In the genomic region with DNA sequence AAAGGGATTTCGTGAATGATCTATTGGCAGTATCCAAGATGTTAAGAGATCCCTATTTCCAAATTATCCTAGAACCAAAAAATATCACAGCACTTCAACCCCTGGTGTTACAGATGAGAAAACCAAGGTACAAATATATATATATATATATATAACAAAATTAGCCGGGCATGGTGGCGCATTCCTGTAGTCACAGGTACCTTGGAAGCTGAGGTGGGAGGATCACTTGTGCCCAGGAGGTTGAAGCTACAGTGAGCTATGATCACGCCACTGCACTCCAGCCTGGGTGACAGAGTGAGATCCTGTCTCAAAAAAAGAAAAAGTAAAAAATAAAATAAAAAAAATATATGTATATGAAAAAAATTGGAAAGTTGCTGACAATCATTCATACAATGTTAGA, we compare ENCODE assay signal across 9 cellular contexts. TPM values are rescaled to one million over a fixed set of nuclear protein-coding genes. Genes with fewer than 3 reads are reported as not detected.
DNase-seq lines count a peak whose midpoint lies in the region; ATAC-seq and TF ChIP-seq lines count a peak whose summit lies in the region.
"Had no signal": no experiment of that assay in that cellular context is flagged by ENCODE, and none has a peak within 500 bp of the region (broad histone marks: within the 10 kb centered on the region; RNA-seq: fewer than 3 reads in every experiment).

No MANE protein-coding gene starts in this region.

- H3K9me3 ChIP-seq in right atrium auricular region (no peaks in the 10 kb centered on the region), breast epithelium (no peaks in the 10 kb centered on the region), muscle layer of colon (ENCODE audit: low read length) (no peaks in the 10 kb centered on the region), vagina (no peaks in the 10 kb centered on the region)

- DNase-seq in right atrium auricular region (ENCODE audit: low spot score) (no peak), Right ventricle myocardium inferior (ENCODE audit: missing footprints) (no peak), breast epithelium (ENCODE audit: low spot score in 2 of 2) (no peak), vagina (ENCODE audit: extremely low spot score in 2 of 2) (no peak), middle frontal gyrus (ENCODE audit: extremely low spot score, low spot score) (no peak), dermis blood vessel endothelial cell (no peak), H4 (ENCODE audit: low spot score) (no peak)

- TF ChIP-seq POLR2A in breast epithelium (IDR thresholded peaks at IDR 0.05) (no peak), vagina (IDR thresholded peaks at IDR 0.05) (no peak)

- H3K27me3 ChIP-seq in right atrium auricular region (no peaks in the 10 kb centered on the region), breast epithelium (no peaks in the 10 kb centered on the region), muscle layer of colon (ENCODE audit: control insufficient read depth in 1 of 2, insufficient read depth in 2 of 2, low read length in 2 of 2) (no peaks in the 10 kb centered on the region), vagina (no peaks in the 10 kb centered on the region)

- peaks cover 0 to 7% of the 10 kb centered on the region in 2 donors for H3K4me1 ChIP-seq in right atrium auricular region
- H3K4me1 ChIP-seq in breast epithelium, result no peaks in the 10 kb centered on the region
- no peaks in the 10 kb centered on the region for H3K4me1 ChIP-seq in muscle layer of colon (ENCODE audit: insufficient read depth, low read length)
- H3K4me1 ChIP-seq in vagina, result peaks cover 22% of the 10 kb centered on the region

- intact Hi-C loops in Right ventricle myocardium inferior (cut with DNase I), result loop anchor here (5.0 to 10.0 kb wide), 3 partner anchors 62 to 352 kb away; partner anchors contain the start of genes SGF29 and TUFM
- intact Hi-C loops in breast epithelium (cut with DNase I; ENCODE audit: low total_unique reads), result loop anchor here (10.0 kb wide), 1 partner anchor 52 kb away; no protein-coding TSS in a partner anchor
- intact Hi-C loops in vagina (cut with DNase I), result loop anchor here (5.0 kb wide), 2 partner anchors 45 to 60 kb away; partner anchors contain the start of genes NUPR1 and SGF29

- no peak for ATAC-seq in Right ventricle myocardium inferior

- H3K27ac ChIP-seq in right atrium auricular region (peak overlapping the region; percentile 94 to 96), breast epithelium (peak overlapping the region; percentile 95 to 98), muscle layer of colon (ENCODE audit: low read depth, low read length) (peak overlapping the region; percentile 88), vagina (peak overlapping the region; percentile 80)

- peaks cover 7% of the 10 kb centered on the region for H3K36me3 ChIP-seq in right atrium auricular region
- no peaks in the 10 kb centered on the region for H3K36me3 ChIP-seq in breast epithelium
- peaks cover 10% of the 10 kb centered on the region for H3K36me3 ChIP-seq in muscle layer of colon (ENCODE audit: insufficient read depth, low read length)
- H3K36me3 ChIP-seq in vagina, result peaks cover 0 to 18% of the 10 kb centered on the region in 2 donors

- TF ChIP-seq CTCF in right atrium auricular region (IDR thresholded peaks at IDR 0.05) (no peak), breast epithelium (IDR thresholded peaks at IDR 0.05) (no peak), vagina (IDR thresholded peaks at IDR 0.05) (no peak)

- H3K9ac ChIP-seq in muscle layer of colon (ENCODE audit: low read length), result no peak overlapping the region

- H3K4me3 ChIP-seq in right atrium auricular region, result peak overlapping the region in 1 of 2 donors; percentile 98
- peak overlapping the region in 2 of 3 donors; percentile 97 for H3K4me3 ChIP-seq in breast epithelium
- H3K4me3 ChIP-seq in muscle layer of colon (ENCODE audit: low read depth in 1 of 2, low read length in 2 of 2), result peak overlapping the region in 1 of 2 donors; percentile 100
- H3K4me3 ChIP-seq in vagina, result peak overlapping the region; percentile 85 to 95

RNA-seq across cellular contexts. Expression of gene CLN3, which starts 0.6 kb away (rescaled TPM):
- total RNA-seq in right atrium auricular region (10 to 100 TPM; 16.5 to 16.9 TPM), Right ventricle myocardium inferior (14.8 TPM), breast epithelium (10 to 100 TPM; 25.1 to 39.1 (median 38.7) TPM), vagina (22.8 TPM), dermis blood vessel endothelial cell (20.1 and 29.2 TPM in 2 replicates)
- 15.4 and 18.1 TPM in 2 replicates for total RNA-seq in H4 (2014; rRNA removed; shearing (Covaris generic))

RNA-seq across cellular contexts. Expression of gene APOBR, which starts 1.9 kb away (rescaled TPM):
- total RNA-seq in right atrium auricular region, result 1 to 10 TPM in 1 of 2 donors, under 1 TPM in 1; 0.78 to 2.0 TPM
- 0.51 TPM for total RNA-seq in Right ventricle myocardium inferior
- total RNA-seq in breast epithelium, result 1 to 10 TPM in 2 of 3 donors, under 1 TPM in 1; 0.66 to 3.1 (median 2.9) TPM
- total RNA-seq in vagina, result 2.5 TPM
- under 0.01 and 0.05 TPM in 2 replicates for total RNA-seq in dermis blood vessel endothelial cell
- not detected in 2 replicates for total RNA-seq in H4 (2014; rRNA removed; shearing (Covaris generic))

RNA-seq across cellular contexts. Expression of gene IL27, which starts 14.1 kb away (rescaled TPM):
- total RNA-seq in right atrium auricular region (not detected), Right ventricle myocardium inferior (not detected), breast epithelium (not detected), vagina (not detected), dermis blood vessel endothelial cell (not detected in 2 replicates)
- not detected in 2 replicates for total RNA-seq in H4 (2014; rRNA removed; shearing (Covaris generic))
- total RNA-seq: Daoy had no signal

RNA-seq across cellular contexts. Expression of gene NPIPB7, which starts 20.4 kb away (rescaled TPM):
- total RNA-seq in right atrium auricular region, result not detected
- total RNA-seq in Right ventricle myocardium inferior, result not detected
- total RNA-seq in breast epithelium, result not detected
- not detected for total RNA-seq in vagina
- not detected in 2 replicates for total RNA-seq in dermis blood vessel endothelial cell
- total RNA-seq in H4 (2014; rRNA removed; shearing (Covaris generic)), result not detected in 2 replicates
- total RNA-seq: Daoy had no signal

RNA-seq across cellular contexts. Expression of gene NUPR1, which starts 46.3 kb away (rescaled TPM):
- 10 to 100 TPM; 12.4 to 26.9 TPM for total RNA-seq in right atrium auricular region
- 49.6 TPM for total RNA-seq in Right ventricle myocardium inferior
- total RNA-seq in breast epithelium, result 10 to 100 TPM; 34.2 to 57.0 (median 47.5) TPM
- 62.1 TPM for total RNA-seq in vagina
- total RNA-seq in dermis blood vessel endothelial cell, result 3.8 and 4.9 TPM in 2 replicates
- total RNA-seq in H4 (2014; rRNA removed; shearing (Covaris generic)), result 52.0 and 53.5 TPM in 2 replicates
